In the genomic region with DNA sequence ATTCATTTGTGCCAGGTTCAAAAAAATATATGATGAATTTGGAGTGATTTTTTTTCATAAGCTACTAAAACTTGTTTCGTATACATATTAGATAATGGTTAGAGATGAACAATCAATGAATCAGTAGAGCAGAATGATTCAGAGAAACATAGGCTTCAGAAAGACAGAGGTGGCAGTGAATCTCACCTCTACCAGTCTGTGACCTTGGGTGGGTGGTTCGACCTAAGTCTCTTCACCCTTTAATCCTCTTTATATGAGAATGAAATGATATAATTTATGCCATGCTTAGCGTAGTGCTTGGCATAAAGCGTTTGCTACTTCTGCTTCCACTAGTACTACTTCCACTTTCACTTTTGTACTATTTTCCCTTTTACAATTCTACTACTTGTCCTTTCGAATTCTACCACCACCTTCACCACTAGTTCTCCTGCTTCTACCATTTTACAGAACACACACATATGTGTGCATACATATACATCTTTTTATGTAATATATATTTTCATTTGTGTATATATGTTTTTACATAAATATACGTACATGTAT, we compare ENCODE assay signal across 10 cellular contexts. TPM values are rescaled to one million over a fixed set of nuclear protein-coding genes. Genes with fewer than 3 reads are reported as not detected.
DNase-seq lines count a peak whose midpoint lies in the region; ATAC-seq, FAIRE-seq and TF ChIP-seq lines count a peak whose summit lies in the region.
"Had no signal": no experiment of that assay in that cellular context is flagged by ENCODE, and none has a peak within 500 bp of the region (broad histone marks: within the 10 kb centered on the region; RNA-seq: fewer than 3 reads in every experiment).

No MANE protein-coding gene starts in this region.

- H3K36me3 ChIP-seq in duodenal mucosa (ENCODE audit: control insufficient read depth in 1 of 2, insufficient read depth in 2 of 2, low read length in 2 of 2), result no peaks in the 10 kb centered on the region

- H3K27ac ChIP-seq in HL-60 (replicated peaks) (no peak overlapping the region), duodenal mucosa (ENCODE audit: low read depth, low read length) (no peak overlapping the region)

- H3K9me3 ChIP-seq in duodenal mucosa (ENCODE audit: control insufficient read depth in 1 of 2, low read length in 2 of 2), result no peaks in the 10 kb centered on the region

- H3K4me1 ChIP-seq in duodenal mucosa (ENCODE audit: control insufficient read depth in 1 of 2, insufficient read depth in 2 of 2, low read length in 2 of 2), result peaks cover 0 to 5% of the 10 kb centered on the region in 2 donors

- H3K4me3 ChIP-seq in HL-60 (replicated peaks; ENCODE audit: insufficient read depth, low read length) (peak overlapping the region; percentile 14; the same call in 1 of the 2 replicates), duodenal mucosa (ENCODE audit: low read depth in 1 of 2, low read length in 2 of 2) (peak overlapping the region; percentile 53 to 54)

- ATAC-seq in GM21381 (IDR thresholded peaks at IDR 0.05; ENCODE audit: unreplicated experiment) (peak; percentile 87), left ventricle myocardium superior (no peak)

- FAIRE-seq in GM12891 (lab: Jason Lieb, UNC), result peak; percentile 54

- H3K9ac ChIP-seq in duodenal mucosa (ENCODE audit: low read depth in 1 of 2, low read length in 2 of 2), result no peak overlapping the region

- TF ChIP-seq POLR2A in GM12891 (IDR thresholded peaks at IDR 0.05; ENCODE audit: low read depth, low read length), result no peak

- TF ChIP-seq CTCF in HL-60 (IDR thresholded peaks at IDR 0.05; ENCODE audit: insufficient read depth, low read length), result no peak

- intact Hi-C loops in left ventricle myocardium superior (cut with micrococcal nuclease), result no loop called here

- peaks cover 2% of the 10 kb centered on the region for H3K27me3 ChIP-seq in HL-60 (ENCODE audit: insufficient read depth, poor library complexity, severe bottlenecking)
- H3K27me3 ChIP-seq in duodenal mucosa (ENCODE audit: control insufficient read depth in 1 of 2, insufficient read depth in 2 of 2, low read length in 2 of 2), result no peaks in the 10 kb centered on the region

- DNase-seq in GM12891 (ENCODE audit: insufficient read length, low spot score) (no peak), HL-60 (ENCODE audit: low read depth in 1 of 2, low spot score in 1 of 2) (peak in 1 of 2 experiments; percentile 1), left ventricle myocardium superior (no peak), NCI-H69 (lab: John Stamatoyannopoulos, UW) (no peak), SK-N-DZ (ENCODE audit: low spot score) (no peak), kidney glomerular epithelial cell (lab: John Stamatoyannopoulos, UW) (no peak)
- DNase-seq: cortex of kidney had no signal

TF ChIP-seq in GM12891, 5 proteins besides CTCF, POLR2A, EP300 and RAD21:
- TF ChIP-seq SPI1 (IDR thresholded peaks at IDR 0.05; ENCODE audit: low read depth, low read length), result no peak
- no peak for TF ChIP-seq PAX5 (IDR thresholded peaks at IDR 0.05; ENCODE audit: insufficient read depth, low read length, severe bottlenecking)
- TF ChIP-seq POLR2AphosphoS5 (IDR thresholded peaks at IDR 0.05; ENCODE audit: low read depth, low read length), result no peak
- TF ChIP-seq TAF1 (IDR thresholded peaks at IDR 0.05; ENCODE audit: low read depth, low read length), result no peak
- no peak for TF ChIP-seq POU2F2 (IDR thresholded peaks at IDR 0.05; ENCODE audit: low read depth, low read length)

RNA-seq across cellular contexts. Expression of a gene that starts 45.1 kb away (rescaled TPM):
- not detected for polyA plus RNA-seq in GM12891 (2012; ENCODE audit: low read depth, missing spikeins)
- total RNA-seq in left ventricle myocardium superior, result 15.2 TPM
- polyA plus RNA-seq in SK-N-DZ (2014; cell fraction: cytosol; rRNA removed), result not detected in 2 replicates
- not detected in 2 replicates for polyA plus RNA-seq in SK-N-DZ (2014; cell fraction: nucleus; rRNA removed)
- total RNA-seq: posterior vena cava had no signal
